Comparison of ENCODE assay signal across 23 cellular contexts in the genomic region with DNA sequence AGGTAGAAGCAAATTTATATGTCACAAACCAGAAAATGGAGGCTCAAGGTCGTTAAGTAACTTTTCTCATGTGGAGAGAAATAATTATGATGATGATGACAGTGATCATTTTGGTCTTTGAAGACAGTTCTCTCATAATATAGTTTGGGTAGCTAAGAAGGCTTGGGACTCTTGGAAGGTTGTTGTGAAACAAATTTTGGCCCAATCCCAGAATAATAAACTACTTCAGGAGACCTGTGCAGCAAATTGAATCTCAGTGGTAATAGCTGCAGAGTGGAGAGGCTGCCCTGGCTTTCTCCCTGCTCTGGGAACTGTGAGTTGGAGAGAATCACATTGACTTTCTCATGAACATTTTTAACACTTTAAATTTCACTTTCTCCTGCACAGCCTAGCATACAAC.
"Had no signal": no experiment of that assay in that cellular context is flagged by ENCODE, and none has a peak within 500 bp of the region (broad histone marks: within the 10 kb centered on the region; RNA-seq: fewer than 3 reads in every experiment).

No MANE protein-coding gene starts in this region.

- H3K27ac ChIP-seq: coronary artery, esophagus muscularis mucosa, hepatocyte, pancreas, prostate gland, right lobe of liver, thoracic aorta, transverse colon had no signal

- H3K36me3 Mint-ChIP-seq: natural killer cell treated with Interleukin-12 subunit alpha and Interleukin-12 subunit beta and Interleukin-15 and Interleukin-18, amount 100 ng/mL, for 72 hours; stimulated activated naive B cell treated with anti-CD40 and anti-IgM and Interleukin-4, amounts not matched to agents 10 μg/mL and 1 μg/mL and 100 μg/mL, for 72 hours had no signal

- H3K27ac Mint-ChIP-seq: natural killer cell treated with Interleukin-12 subunit alpha and Interleukin-12 subunit beta and Interleukin-15 and Interleukin-18, amount 100 ng/mL, for 72 hours; stimulated activated naive B cell treated with anti-CD40 and anti-IgM and Interleukin-4, amounts not matched to agents 10 μg/mL and 1 μg/mL and 100 μg/mL, for 72 hours; stimulated activated naive CD8-positive, alpha-beta T cell treated with anti-CD3 and anti-CD28 coated beads, Interleukin-15, amount 100 ng/mL, for 72 hours had no signal

- H3K4me3 ChIP-seq: coronary artery, esophagus muscularis mucosa, hepatocyte, lung, pancreas, prostate gland, right lobe of liver, thoracic aorta, transverse colon had no signal

- H3K4me3 Mint-ChIP-seq: natural killer cell treated with Interleukin-12 subunit alpha and Interleukin-12 subunit beta and Interleukin-15 and Interleukin-18, amount 100 ng/mL, for 72 hours; stimulated activated naive B cell treated with anti-CD40 and anti-IgM and Interleukin-4, amounts not matched to agents 10 μg/mL and 1 μg/mL and 100 μg/mL, for 72 hours; stimulated activated naive CD8-positive, alpha-beta T cell treated with anti-CD3 and anti-CD28 coated beads, Interleukin-15, amount 100 ng/mL, for 72 hours had no signal

- ATAC-seq: left colon; left ventricle myocardium superior; natural killer cell treated with Interleukin-12 subunit alpha and Interleukin-12 subunit beta and Interleukin-15 and Interleukin-18, amount 100 ng/mL, for 72 hours; pancreas; right lobe of liver; stimulated activated naive B cell treated with anti-CD40 and anti-IgM and Interleukin-4, amounts not matched to agents 10 μg/mL and 1 μg/mL and 100 μg/mL, for 72 hours; stimulated activated naive CD8-positive, alpha-beta T cell treated with anti-CD3 and anti-CD28 coated beads, Interleukin-15, amount 100 ng/mL, for 72 hours had no signal

- DNase-seq: effector CD8-positive, alpha-beta T cell; foreskin melanocyte; head of caudate nucleus; left colon; left ventricle myocardium superior; mesenchymal stem cell; midbrain; occipital lobe; pancreas; retina; right lobe of liver; stimulated activated CD4-positive, alpha-beta T cell treated with anti-CD3 and anti-CD28 coated beads, Interleukin-2, amount 100 ng/mL, for 24 hours; stimulated activated CD4-positive, alpha-beta T cell treated with anti-CD3 and anti-CD28 coated beads, Interleukin-4, amount 100 ng/mL, for 4 hours; stimulated activated naive B cell treated with anti-CD40 and anti-IgM and Interleukin-4, amounts not matched to agents 10 μg/mL and 1 μg/mL and 100 μg/mL, for 72 hours; stimulated activated naive CD8-positive, alpha-beta T cell treated with anti-CD3 and anti-CD28 coated beads, Interleukin-15, amount 100 ng/mL, for 72 hours; transverse colon had no signal

- H3K27me3 Mint-ChIP-seq: natural killer cell treated with Interleukin-12 subunit alpha and Interleukin-12 subunit beta and Interleukin-15 and Interleukin-18, amount 100 ng/mL, for 72 hours; stimulated activated naive B cell treated with anti-CD40 and anti-IgM and Interleukin-4, amounts not matched to agents 10 μg/mL and 1 μg/mL and 100 μg/mL, for 72 hours had no signal

- H3K4me1 ChIP-seq: esophagus muscularis mucosa, prostate gland, right lobe of liver, transverse colon had no signal

- H3K36me3 ChIP-seq: esophagus muscularis mucosa, pancreas, prostate gland, right lobe of liver, thoracic aorta, transverse colon had no signal

- H3K9me3 ChIP-seq: esophagus muscularis mucosa, pancreas, prostate gland, right lobe of liver, thoracic aorta, transverse colon had no signal

- H3K27me3 ChIP-seq: esophagus muscularis mucosa, hepatocyte, pancreas, right lobe of liver, transverse colon had no signal
